ENCODE assay signal across 10 cellular contexts in genomic region chr2:73282924-73283544, GRCh38. TPM values are rescaled to one million over a fixed set of nuclear protein-coding genes. Genes with fewer than 3 reads are reported as not detected.
DNase-seq lines count a peak whose midpoint lies in the region; ATAC-seq and TF ChIP-seq lines count a peak whose summit lies in the region.
"Had no signal": no experiment of that assay in that cellular context is flagged by ENCODE, and none has a peak within 500 bp of the region (broad histone marks: within the 10 kb centered on the region; RNA-seq: fewer than 3 reads in every experiment).

No MANE protein-coding gene starts in this region.

- CTCF ChIA-PET in activated naive CD4-positive, alpha-beta T cell treated with anti-CD3 and anti-CD28 coated beads, Interleukin-2, amount 10 ng/mL, durations not matched to agents 7 days and 5 days (lab: Charles Lee), result no interaction called here
- CTCF ChIA-PET in T-cell (lab: Charles Lee), result no interaction called here

- no peak for TF ChIP-seq CTCF in fibroblast of villous mesenchyme (IDR thresholded peaks at IDR 0.05; ENCODE audit: insufficient read depth, low read depth, low read length)
- no peak for TF ChIP-seq CTCF in thoracic aorta (IDR thresholded peaks at IDR 0.05)

- ATAC-seq in T-cell (replicated peaks in 1 of 4) (no peak), thoracic aorta (ENCODE audit: insufficient number of reproducible peaks, low FRiP score, low read depth) (no peak), GM18498 (IDR thresholded peaks at IDR 0.05; ENCODE audit: unreplicated experiment) (no peak)

- H3K27me3 Mint-ChIP-seq in activated naive CD4-positive, alpha-beta T cell treated with anti-CD3 and anti-CD28 coated beads, Interleukin-2, amount 10 ng/mL, durations not matched to agents 7 days and 5 days, result peaks cover 14% of the 10 kb centered on the region
- H3K27me3 Mint-ChIP-seq in T-cell, result no peaks in the 10 kb centered on the region

- H3K4me1 Mint-ChIP-seq in activated naive CD4-positive, alpha-beta T cell treated with anti-CD3 and anti-CD28 coated beads, Interleukin-2, amount 10 ng/mL, durations not matched to agents 7 days and 5 days, result peaks cover 24% of the 10 kb centered on the region
- H3K4me1 Mint-ChIP-seq in T-cell, result peaks cover 11 to 23% (median 19%) of the 10 kb centered on the region in 3 donors

- H3K4me3 Mint-ChIP-seq in activated naive CD4-positive, alpha-beta T cell treated with anti-CD3 and anti-CD28 coated beads, Interleukin-2, amount 10 ng/mL, durations not matched to agents 7 days and 5 days, result peak overlapping the region; percentile 85
- peak overlapping the region; percentile 76 to 84 (median 79) for H3K4me3 Mint-ChIP-seq in T-cell

- H3K4me3 ChIP-seq in fibroblast of villous mesenchyme (ENCODE audit: low read depth, low read length), result peak overlapping the region; percentile 68
- H3K4me3 ChIP-seq in thoracic aorta, result peak overlapping the region; percentile 86

- no peaks in the 10 kb centered on the region for H3K36me3 ChIP-seq in thoracic aorta
- H3K36me3 ChIP-seq: thyroid gland had no signal

- no peaks in the 10 kb centered on the region for H3K27me3 ChIP-seq in thoracic aorta (replicated peaks; ENCODE audit: insufficient read depth)
- H3K27me3 ChIP-seq: thyroid gland had no signal

- no peak overlapping the region for H3K27ac ChIP-seq in thoracic aorta
- H3K27ac ChIP-seq: thyroid gland had no signal

- no peaks in the 10 kb centered on the region for H3K9me3 Mint-ChIP-seq in activated naive CD4-positive, alpha-beta T cell treated with anti-CD3 and anti-CD28 coated beads, Interleukin-2, amount 10 ng/mL, durations not matched to agents 7 days and 5 days
- no peaks in the 10 kb centered on the region for H3K9me3 Mint-ChIP-seq in T-cell

- H3K9me3 ChIP-seq in thoracic aorta, result no peaks in the 10 kb centered on the region
- H3K9me3 ChIP-seq: thyroid gland had no signal

- H3K4me1 ChIP-seq in thoracic aorta (ENCODE audit: control insufficient read depth in 1 of 2, low read depth in 2 of 2), result peaks cover 0 to 15% of the 10 kb centered on the region in 2 donors

- no peak for DNase-seq in activated naive CD4-positive, alpha-beta T cell treated with anti-CD3 and anti-CD28 coated beads, Interleukin-2, amount 10 ng/mL, durations not matched to agents 7 days and 5 days
- DNase-seq in activated naive CD4-positive, alpha-beta T cell treated with anti-CD3 and anti-CD28 coated beads, Interleukin-2, amount 50 U/mL, for 16 hours, result no peak
- DNase-seq in T-cell, result no peak
- no peak for DNase-seq in fibroblast of villous mesenchyme (ENCODE audit: low read depth)
- DNase-seq in thoracic aorta (ENCODE audit: low spot score), result no peak
- DNase-seq in amniotic stem cell (lab: John Stamatoyannopoulos, UW), result no peak
- no peak for DNase-seq in superior temporal gyrus (ENCODE audit: extremely low spot score)
- DNase-seq: thyroid gland had no signal

- H3K27ac Mint-ChIP-seq in activated naive CD4-positive, alpha-beta T cell treated with anti-CD3 and anti-CD28 coated beads, Interleukin-2, amount 10 ng/mL, durations not matched to agents 7 days and 5 days, result peak overlapping the region; percentile 50
- peak overlapping the region in 1 of 2 donors; percentile 64 for H3K27ac Mint-ChIP-seq in T-cell

- POLR2A ChIA-PET in T-cell (lab: Charles Lee), result no interaction called here

- H3K36me3 Mint-ChIP-seq in activated naive CD4-positive, alpha-beta T cell treated with anti-CD3 and anti-CD28 coated beads, Interleukin-2, amount 10 ng/mL, durations not matched to agents 7 days and 5 days, result peaks cover 8% of the 10 kb centered on the region
- H3K36me3 Mint-ChIP-seq in T-cell, result peaks cover 8% of the 10 kb centered on the region

RNA-seq across cellular contexts. Expression of gene FBXO41, which starts 1.2 kb away (rescaled TPM):
- total RNA-seq in T-cell (10 to 100 TPM; 17.6 to 23.7 (median 19.6) TPM), fibroblast of villous mesenchyme (1.3 and 1.6 TPM in 2 replicates), thoracic aorta (1 to 10 TPM; 3.5 to 6.1 TPM)

RNA-seq across cellular contexts. Expression of gene EGR4, which starts 10.3 kb away (rescaled TPM):
- total RNA-seq in T-cell (under 1 TPM in 4 of 5 donors, not detected in 1; 0.09 to 0.35 (median 0.19) TPM), fibroblast of villous mesenchyme (not detected in 2 replicates), thoracic aorta (not detected)
- total RNA-seq: renal cortical epithelial cell, thyroid gland had no signal

RNA-seq across cellular contexts. Expression of gene CCT7, which starts 48.9 kb away (rescaled TPM):
- total RNA-seq in T-cell, result 100 to 1,000 TPM; 120 to 210 (median 193) TPM
- 247 and 330 TPM in 2 replicates for total RNA-seq in fibroblast of villous mesenchyme
- total RNA-seq in thoracic aorta, result 100 to 1,000 TPM; 121 to 144 TPM

RNA-seq across cellular contexts. Expression of gene PRADC1, which starts 50.0 kb away (rescaled TPM):
- total RNA-seq in T-cell (1 to 10 TPM; 6.1 to 9.9 (median 6.4) TPM), fibroblast of villous mesenchyme (14.2 and 18.1 TPM in 2 replicates), thoracic aorta (10 to 100 TPM; 19.9 to 24.5 TPM)
